Comparison of ENCODE assay signal across 9 cellular contexts in the genomic region with DNA sequence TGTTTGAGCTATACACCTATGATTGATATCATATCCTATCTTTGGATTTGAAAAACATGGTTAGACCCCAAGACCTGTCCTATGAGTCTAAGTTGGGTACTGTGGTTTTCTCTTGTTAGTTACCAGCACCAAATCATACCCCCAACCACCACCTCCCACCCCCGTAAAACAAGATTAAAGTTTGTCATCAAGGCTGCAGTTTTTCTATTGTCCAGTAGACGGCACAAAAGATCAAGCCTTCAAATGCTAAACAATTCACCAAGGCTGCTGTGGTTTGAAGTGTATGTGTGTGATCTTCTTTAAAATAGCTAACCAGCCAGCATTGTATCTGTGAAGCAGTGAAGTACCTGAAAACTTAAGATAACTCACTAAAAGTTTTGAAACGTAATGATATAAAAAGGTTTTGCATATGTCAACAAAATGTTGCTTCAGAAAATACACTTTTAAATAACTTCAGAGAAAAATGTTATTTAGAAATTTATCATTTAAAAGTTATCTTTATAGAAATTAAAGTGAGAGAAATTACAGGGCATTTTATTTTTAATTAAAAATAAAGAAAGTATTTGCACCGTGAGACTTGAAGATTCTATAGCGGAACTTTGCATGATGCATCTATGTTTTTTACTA. TPM values are rescaled to one million over a fixed set of nuclear protein-coding genes. Genes with fewer than 3 reads are reported as not detected.
DNase-seq lines count a peak whose midpoint lies in the region; ATAC-seq, FAIRE-seq and TF ChIP-seq lines count a peak whose summit lies in the region.
"Had no signal": no experiment of that assay in that cellular context is flagged by ENCODE, and none has a peak within 500 bp of the region (broad histone marks: within the 10 kb centered on the region; RNA-seq: fewer than 3 reads in every experiment).

No MANE protein-coding gene starts in this region.

- in situ Hi-C loops in ACHN (cut with HindIII; ENCODE audit: low pct_ligation_motif_present, low pct_unique_long_range_greater_than_20kb, low sequenced_read_pairs) = no loop called here
- in situ Hi-C loops in GM13976 (cut with MboI; ENCODE audit: low sequenced_read_pairs, unreplicated experiment) = loop anchor here (25.0 kb wide), 1 partner anchor 792 kb away; no protein-coding TSS in a partner anchor

- H3K36me3 Mint-ChIP-seq in glutamatergic neuron (ENCODE audit: unreplicated experiment) = no peaks in the 10 kb centered on the region

- peaks cover 9% of the 10 kb centered on the region for H3K4me1 Mint-ChIP-seq in glutamatergic neuron (ENCODE audit: low read depth, unreplicated experiment)

- H3K27me3 Mint-ChIP-seq in glutamatergic neuron (ENCODE audit: unreplicated experiment) = peaks cover 31% of the 10 kb centered on the region

- DNase-seq in ACHN = peak; percentile 67
- no peak for DNase-seq in GM13976 (ENCODE audit: low spot score)
- peak; percentile 64 for DNase-seq in NCI-H1105 treated with DMSO at 0.1 percent for 48 hours (lab: John Stamatoyannopoulos, UW)
- DNase-seq in glutamatergic neuron = no peak
- DNase-seq in superior temporal gyrus (ENCODE audit: extremely low spot score) = peak; percentile 89
- DNase-seq in NK-92 (lab: John Stamatoyannopoulos, UW; ENCODE audit: unreplicated experiment) = no peak

- H3K9me3 Mint-ChIP-seq in glutamatergic neuron (ENCODE audit: unreplicated experiment) = peaks cover 12% of the 10 kb centered on the region
- H3K9me3 Mint-ChIP-seq: stimulated activated naive CD8-positive, alpha-beta T cell treated with anti-CD3 and anti-CD28 coated beads, Interleukin-15, Interleukin-2, amounts not matched to agents 100 ng/mL and 50 ng/mL, for 24 hours had no signal

- no peak overlapping the region for H3K4me3 Mint-ChIP-seq in glutamatergic neuron (ENCODE audit: unreplicated experiment)
- H3K4me3 Mint-ChIP-seq: stimulated activated naive CD8-positive, alpha-beta T cell treated with anti-CD3 and anti-CD28 coated beads, Interleukin-15, Interleukin-2, amounts not matched to agents 100 ng/mL and 50 ng/mL, for 24 hours had no signal

- TF ChIP-seq CTCF in GM13976 (IDR thresholded peaks at IDR 0.05; ENCODE audit: borderline replicate concordance, control extremely low read depth, extremely low read depth, insufficient read depth, missing control alignments) = peak; percentile 64
- TF ChIP-seq CTCF in glutamatergic neuron (IDR thresholded peaks at IDR 0.05; ENCODE audit: partially characterized antibody, unreplicated experiment) = peak; percentile 86

- H3K27ac Mint-ChIP-seq in glutamatergic neuron (ENCODE audit: unreplicated experiment) = no peak overlapping the region
- H3K27ac Mint-ChIP-seq: stimulated activated naive CD8-positive, alpha-beta T cell treated with anti-CD3 and anti-CD28 coated beads, Interleukin-15, Interleukin-2, amounts not matched to agents 100 ng/mL and 50 ng/mL, for 24 hours had no signal

- peak; percentile 84 for FAIRE-seq in TTC549 (lab: Jason Lieb, UNC)

- ATAC-seq in HG03565 (IDR thresholded peaks at IDR 0.05; ENCODE audit: unreplicated experiment) = no peak

RNA-seq across cellular contexts. Expression of gene MEIS1, which starts 5.8 kb away (rescaled TPM):
- total RNA-seq in glutamatergic neuron (ENCODE audit: unreplicated experiment) = 4.8 TPM

Comparison
In these comparisons a context has a peak if more than half of its experiments do, and no peak if none do; other contexts are left out.
1. DNase-seq: peak in ACHN (single experiment), NCI-H1105 treated with DMSO at 0.1 percent for 48 hours (single experiment) and superior temporal gyrus (single experiment); none in GM13976 (single experiment), glutamatergic neuron (single experiment) and NK-92 (single experiment).